Comparison of ENCODE assay signal across 8 cellular contexts in genomic region chr20:25604611-25605010, GRCh38.
"Had no signal": no experiment of that assay in that cellular context is flagged by ENCODE, and none has a peak within 500 bp of the region (broad histone marks: within the 10 kb centered on the region; RNA-seq: fewer than 3 reads in every experiment).

No MANE protein-coding gene starts in this region.

- H2AFZ ChIP-seq: GM23248, GM23338 had no signal

- H3K4me1 ChIP-seq: HAP-1 had no signal

- H3K36me3 ChIP-seq: HAP-1 had no signal

- H3K9ac ChIP-seq: GM23248 had no signal

- H3K9me3 ChIP-seq: HAP-1 had no signal

- H3K27ac ChIP-seq: GM23248 had no signal

- DNase-seq: GOT3, H7, H9, HCEC 1CT, HFFc6 had no signal

- H3K4me2 ChIP-seq: GM23338 had no signal

- H3K4me3 ChIP-seq: GM23248, GM23338, HAP-1 had no signal
